Comparison of ENCODE assay signal across 1 cellular context in the genomic region with DNA sequence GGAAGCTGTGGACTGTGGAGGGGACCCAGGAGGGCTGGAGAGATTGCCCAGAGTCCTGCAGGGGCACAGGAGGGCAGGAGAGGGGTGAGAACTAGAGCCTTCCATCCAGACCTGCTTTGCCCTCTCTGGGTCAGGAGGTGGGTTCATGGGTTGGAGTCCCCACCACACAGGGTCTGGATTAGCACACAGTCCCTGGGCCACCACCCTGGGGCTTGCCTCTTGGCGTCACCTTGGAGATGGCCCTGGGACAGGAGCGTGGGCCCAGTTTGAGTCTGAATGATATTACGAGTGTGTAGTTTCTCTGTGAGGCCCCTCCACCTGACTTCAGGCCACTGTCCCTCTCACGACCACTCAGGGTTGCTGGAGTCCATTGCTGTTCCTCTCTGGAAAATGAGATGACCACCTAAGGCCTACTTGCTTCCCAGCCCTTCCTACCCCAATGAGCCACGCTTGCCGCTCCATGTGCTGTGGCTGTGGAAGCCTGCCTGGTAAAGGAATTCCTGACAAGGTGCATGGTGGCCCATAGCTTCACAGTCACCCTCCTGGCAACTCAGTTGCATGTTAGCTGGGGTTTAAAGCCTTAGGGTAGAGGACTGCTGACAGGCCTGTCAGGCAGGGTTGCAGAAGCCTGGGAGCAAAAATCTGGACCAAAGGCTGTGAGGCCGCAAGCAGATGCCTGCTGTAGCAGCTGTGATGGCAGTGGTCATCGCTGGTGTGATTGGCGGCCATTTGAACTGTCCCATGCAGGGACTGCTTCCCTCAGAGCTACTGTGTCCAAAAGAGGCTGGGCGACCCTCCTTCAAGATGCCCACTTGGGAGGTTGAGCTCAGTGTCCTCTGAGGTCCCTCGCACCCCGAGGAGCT.
TF ChIP-seq lines count a peak whose summit lies in the region.

No MANE protein-coding gene starts in this region.

TF ChIP-seq in HCT116, 20 proteins besides CTCF, POLR2A, EP300 and RAD21 (continued from another document):
- TF ChIP-seq FOSL1 (IDR thresholded peaks at IDR 0.05; ENCODE audit: low read depth) (no peak), ELF1 (IDR thresholded peaks at IDR 0.05; ENCODE audit: borderline replicate concordance, low read depth) (no peak)
